Comparison of ENCODE assay signal across 17 cellular contexts in genomic region chr12:69903548-69903947, GRCh38.
DNase-seq lines count a peak whose midpoint lies in the region; TF ChIP-seq lines count a peak whose summit lies in the region.
"Had no signal": no experiment of that assay in that cellular context is flagged by ENCODE, and none has a peak within 500 bp of the region (broad histone marks: within the 10 kb centered on the region; RNA-seq: fewer than 3 reads in every experiment).

No MANE protein-coding gene starts in this region.

- H3K4me1 ChIP-seq in tibial artery (peaks cover 0 to 34% (median 19%) of the 10 kb centered on the region in 4 donors), esophagus squamous epithelium (peaks cover 0 to 14% (median 4%) of the 10 kb centered on the region in 3 donors)
- H3K4me1 ChIP-seq: Caco-2 had no signal

- H3K27ac ChIP-seq in tibial artery, result peak overlapping the region; percentile 51 to 52
- no peak overlapping the region for H3K27ac ChIP-seq in esophagus squamous epithelium
- H3K27ac ChIP-seq: SK-N-MC had no signal

- H3K4me3 ChIP-seq in tibial artery (no peak overlapping the region), esophagus squamous epithelium (no peak overlapping the region)
- H3K4me3 ChIP-seq: SK-N-MC had no signal

- H3K36me3 ChIP-seq in tibial artery (no peaks in the 10 kb centered on the region), esophagus squamous epithelium (no peaks in the 10 kb centered on the region)

- H3K9me3 ChIP-seq in tibial artery (no peaks in the 10 kb centered on the region), esophagus squamous epithelium (no peaks in the 10 kb centered on the region)
- H3K9me3 ChIP-seq: Caco-2 had no signal

- TF ChIP-seq POLR2A in esophagus squamous epithelium (IDR thresholded peaks at IDR 0.05), result no peak

- 89 to 94% methylated on average over 5 to 6 of the region's 8 CpGs for WGBS in esophagus squamous epithelium, 2 donors

- intact Hi-C loops in tibial artery (cut with DNase I; ENCODE audit: low total_unique reads) (loop anchor here (10.0 kb wide), 1 partner anchor 461 kb away; the partner anchor contains the start of gene KCNMB4), esophagus squamous epithelium (cut with DNase I) (loop anchor here (5.0 kb wide), 1 partner anchor 674 kb away; no protein-coding TSS in a partner anchor)

- DNase-seq in NCI-H345 (lab: John Stamatoyannopoulos, UW), result peak; percentile 15
- DNase-seq in NCI-H345 treated with DMSO at 0.1 percent for 48 hours (lab: John Stamatoyannopoulos, UW; ENCODE audit: unreplicated experiment), result no peak
- peak; percentile 52 for DNase-seq in NCI-H526 treated with DMSO at 0.1 percent for 48 hours (lab: John Stamatoyannopoulos, UW)
- DNase-seq in left kidney (ENCODE audit: low read depth, low spot score), result peak; percentile 30
- no peak for DNase-seq in tibial artery
- no peak for DNase-seq in esophagus squamous epithelium (lab: John Stamatoyannopoulos, UW)
- no peak for DNase-seq in activated CD4-positive, alpha-beta T cell treated with anti-CD3 and anti-CD28 coated beads, Interleukin-2, amount 50 U/mL, for 48 hours
- DNase-seq in HK-2 (ENCODE audit: unreplicated experiment), result no peak
- DNase-seq: 8988T, Caco-2, DMS153, NCI-H1092 treated with DMSO at 0.1 percent for 48 hours, NCI-H1694, NCI-H2081 treated with DMSO at 0.1 percent for 48 hours, NCI-H524, Right ventricle myocardium superior had no signal

- no peaks in the 10 kb centered on the region for H3K27me3 ChIP-seq in tibial artery
- H3K27me3 ChIP-seq in esophagus squamous epithelium, result no peaks in the 10 kb centered on the region

- TF ChIP-seq CTCF in tibial artery (IDR thresholded peaks at IDR 0.05) (no peak), esophagus squamous epithelium (IDR thresholded peaks at IDR 0.05) (no peak)

Comparison
In these comparisons a context has a peak if more than half of its experiments do, and no peak if none do; other contexts are left out.
1. DNase-seq: peak in NCI-H345 (single experiment), NCI-H526 treated with DMSO at 0.1 percent for 48 hours (single experiment) and left kidney (single experiment); none in NCI-H345 treated with DMSO at 0.1 percent for 48 hours (single experiment), tibial artery (0 of 2), esophagus squamous epithelium (single experiment), activated CD4-positive, alpha-beta T cell treated with anti-CD3 and anti-CD28 coated beads, Interleukin-2, amount 50 U/mL, for 48 hours (0 of 2) and HK-2 (single experiment).
2. H3K27ac ChIP-seq: peak in tibial artery (2 of 2); none in esophagus squamous epithelium (0 of 4).